Comparison of ENCODE assay signal across 14 cellular contexts in the genomic region with DNA sequence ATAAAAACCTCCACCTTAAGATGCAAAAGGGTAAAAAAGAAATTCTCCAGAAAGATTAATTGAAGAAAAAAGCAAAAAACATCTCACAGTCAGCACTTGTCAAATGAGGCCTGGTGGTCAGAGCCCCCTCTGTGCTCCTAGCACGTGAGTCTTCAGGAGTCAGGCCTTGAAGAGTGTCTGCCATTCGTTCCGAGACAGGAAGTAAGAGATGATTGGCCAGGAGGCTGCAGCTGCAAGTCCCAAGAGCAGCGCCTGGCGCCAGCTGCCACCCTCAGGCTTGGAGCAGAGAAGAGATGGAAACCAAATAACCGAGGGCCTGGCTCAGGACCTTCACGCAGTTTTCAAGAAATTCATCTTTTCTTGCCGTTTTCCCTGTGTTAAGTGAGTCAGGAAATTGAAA.
A peak's percentile ranks its signal among the peaks of the same experiment; 100 is the strongest.
DNase-seq lines count a peak whose midpoint lies in the region; ATAC-seq, FAIRE-seq and TF ChIP-seq lines count a peak whose summit lies in the region.
"Had no signal": no experiment of that assay in that cellular context is flagged by ENCODE, and none has a peak within 500 bp of the region (broad histone marks: within the 10 kb centered on the region; RNA-seq: fewer than 3 reads in every experiment).

No MANE protein-coding gene starts in this region.

- no peak overlapping the region for H3K4me3 Mint-ChIP-seq in natural killer cell
- H3K4me3 Mint-ChIP-seq in natural killer cell treated with Interleukin-12 subunit alpha and Interleukin-12 subunit beta and Interleukin-15 and Interleukin-18, amount 100 ng/mL, for 72 hours: no peak overlapping the region
- no peak overlapping the region for H3K4me3 Mint-ChIP-seq in CD4-positive, alpha-beta memory T cell
- no peak overlapping the region for H3K4me3 Mint-ChIP-seq in activated T-helper 2 cell treated with anti-CD3 and anti-CD28 coated beads, Interferon-gamma antibody, Interleukin-2, Interleukin-4, amounts not matched to agents 10 μg/mL and 5 μg/mL and 100 μg/mL, durations not matched to agents 14 hours and 24 hours and 36 hours (ENCODE audit: low read depth)
- H3K4me3 Mint-ChIP-seq: stimulated activated naive CD8-positive, alpha-beta T cell treated with anti-CD3 and anti-CD28 coated beads, Interleukin-15, amount 100 ng/mL, for 72 hours had no signal

- H3K27ac ChIP-seq in CD4-positive, alpha-beta memory T cell (ENCODE audit: low read depth, low read length): no peak overlapping the region
- H3K27ac ChIP-seq: BLaER1 treated with 17β-estradiol and CSF1 and Interleukin-3, amounts not matched to agents 10 nM and 100 nM; HL-60 had no signal

- H3K27ac Mint-ChIP-seq in natural killer cell: peak overlapping the region; percentile 77 to 81
- peak overlapping the region in 1 of 2 donors; percentile 50 for H3K27ac Mint-ChIP-seq in natural killer cell treated with Interleukin-12 subunit alpha and Interleukin-12 subunit beta and Interleukin-15 and Interleukin-18, amount 100 ng/mL, for 72 hours
- peak overlapping the region in 1 of 7 donors; percentile 51 for H3K27ac Mint-ChIP-seq in CD4-positive, alpha-beta memory T cell
- H3K27ac Mint-ChIP-seq in activated T-helper 2 cell treated with anti-CD3 and anti-CD28 coated beads, Interferon-gamma antibody, Interleukin-2, Interleukin-4, amounts not matched to agents 10 μg/mL and 5 μg/mL and 100 μg/mL, durations not matched to agents 14 hours and 24 hours and 36 hours: no peak overlapping the region

- FAIRE-seq in GM12892 (lab: Jason Lieb, UNC): no peak

- no peaks in the 10 kb centered on the region for H3K9me3 Mint-ChIP-seq in natural killer cell
- H3K9me3 Mint-ChIP-seq in natural killer cell treated with Interleukin-12 subunit alpha and Interleukin-12 subunit beta and Interleukin-15 and Interleukin-18, amount 100 ng/mL, for 72 hours: no peaks in the 10 kb centered on the region
- H3K9me3 Mint-ChIP-seq in CD4-positive, alpha-beta memory T cell: peaks cover 0 to 2% (median 0%) of the 10 kb centered on the region in 8 donors
- no peaks in the 10 kb centered on the region for H3K9me3 Mint-ChIP-seq in activated T-helper 2 cell treated with anti-CD3 and anti-CD28 coated beads, Interferon-gamma antibody, Interleukin-2, Interleukin-4, amounts not matched to agents 10 μg/mL and 5 μg/mL and 100 μg/mL, durations not matched to agents 14 hours and 24 hours and 36 hours
- H3K9me3 Mint-ChIP-seq: stimulated activated naive CD8-positive, alpha-beta T cell treated with anti-CD3 and anti-CD28 coated beads, Interleukin-15, amount 100 ng/mL, for 72 hours had no signal

- CTCF ChIA-PET in CD4-positive, alpha-beta memory T cell (lab: Charles Lee; ENCODE audit: partially characterized antibody): no interaction called here

- no peaks in the 10 kb centered on the region for H3K4me1 ChIP-seq in CD4-positive, alpha-beta memory T cell (ENCODE audit: insufficient read depth, low read length)

- H3K27me3 Mint-ChIP-seq in natural killer cell (ENCODE audit: low read depth in 2 of 2): no peaks in the 10 kb centered on the region
- no peaks in the 10 kb centered on the region for H3K27me3 Mint-ChIP-seq in natural killer cell treated with Interleukin-12 subunit alpha and Interleukin-12 subunit beta and Interleukin-15 and Interleukin-18, amount 100 ng/mL, for 72 hours
- no peaks in the 10 kb centered on the region for H3K27me3 Mint-ChIP-seq in CD4-positive, alpha-beta memory T cell
- H3K27me3 Mint-ChIP-seq in activated T-helper 2 cell treated with anti-CD3 and anti-CD28 coated beads, Interferon-gamma antibody, Interleukin-2, Interleukin-4, amounts not matched to agents 10 μg/mL and 5 μg/mL and 100 μg/mL, durations not matched to agents 14 hours and 24 hours and 36 hours (ENCODE audit: low read depth): no peaks in the 10 kb centered on the region
- H3K27me3 Mint-ChIP-seq: stimulated activated naive CD8-positive, alpha-beta T cell treated with anti-CD3 and anti-CD28 coated beads, Interleukin-15, amount 100 ng/mL, for 72 hours had no signal

- H3K36me3 Mint-ChIP-seq in natural killer cell: peaks cover 13% of the 10 kb centered on the region
- H3K36me3 Mint-ChIP-seq in natural killer cell treated with Interleukin-12 subunit alpha and Interleukin-12 subunit beta and Interleukin-15 and Interleukin-18, amount 100 ng/mL, for 72 hours: peaks cover 8% of the 10 kb centered on the region
- H3K36me3 Mint-ChIP-seq in CD4-positive, alpha-beta memory T cell: peaks cover 29 to 66% of the 10 kb centered on the region in 2 donors
- H3K36me3 Mint-ChIP-seq in activated T-helper 2 cell treated with anti-CD3 and anti-CD28 coated beads, Interferon-gamma antibody, Interleukin-2, Interleukin-4, amounts not matched to agents 10 μg/mL and 5 μg/mL and 100 μg/mL, durations not matched to agents 14 hours and 24 hours and 36 hours (ENCODE audit: low read depth): peaks cover 8% of the 10 kb centered on the region

- ATAC-seq in natural killer cell (peak in 1 of 3 donors; percentile 26), GM21717 (IDR thresholded peaks at IDR 0.05; ENCODE audit: unreplicated experiment) (no peak)
- no peak for ATAC-seq in natural killer cell treated with Interleukin-12 subunit alpha and Interleukin-12 subunit beta and Interleukin-15 and Interleukin-18, amount 100 ng/mL, for 72 hours
- ATAC-seq: stimulated activated naive CD8-positive, alpha-beta T cell treated with anti-CD3 and anti-CD28 coated beads, Interleukin-15, amount 100 ng/mL, for 72 hours had no signal

- intact Hi-C loops in natural killer cell (cut with micrococcal nuclease): no loop called here
- intact Hi-C loops in CD4-positive, alpha-beta memory T cell (cut with micrococcal nuclease): no loop called here
- intact Hi-C loops in activated T-helper 2 cell treated with anti-CD3 and anti-CD28 coated beads, Interferon-gamma antibody, Interleukin-2, Interleukin-4, amounts not matched to agents 10 μg/mL and 5 μg/mL and 100 μg/mL, durations not matched to agents 14 hours and 24 hours and 36 hours (cut with micrococcal nuclease): no loop called here

- peaks cover 7% of the 10 kb centered on the region for H3K36me3 ChIP-seq in CD4-positive, alpha-beta memory T cell (ENCODE audit: insufficient read depth, low read length)

- H3K9me3 ChIP-seq in CD4-positive, alpha-beta memory T cell (ENCODE audit: control insufficient read depth in 1 of 2, low read length in 2 of 2): no peaks in the 10 kb centered on the region
- H3K9me3 ChIP-seq: BLaER1 treated with 17β-estradiol and CSF1 and Interleukin-3, amounts not matched to agents 10 nM and 100 nM had no signal

- DNase-seq in natural killer cell (no peak), astrocyte of the hippocampus (ENCODE audit: low read depth, low spot score) (peak; percentile 14), inferior parietal cortex (ENCODE audit: extremely low spot score) (peak; percentile 56), GM12892 (ENCODE audit: insufficient read length) (no peak)
- DNase-seq in natural killer cell treated with Interleukin-12 subunit alpha and Interleukin-12 subunit beta and Interleukin-15 and Interleukin-18, amount 100 ng/mL, for 72 hours (ENCODE audit: low spot score): no peak
- no peak for DNase-seq in CD4-positive, alpha-beta memory T cell
- DNase-seq in activated T-helper 2 cell treated with anti-CD3 and anti-CD28 coated beads, Interferon-gamma antibody, Interleukin-2, Interleukin-4, amounts not matched to agents 10 μg/mL and 5 μg/mL and 100 μg/mL, durations not matched to agents 14 hours and 24 hours and 36 hours (ENCODE audit: low spot score): no peak
- DNase-seq: activated CD4-positive, alpha-beta T cell treated with anti-CD3 and anti-CD28 coated beads for 1 hour; activated gamma-delta T cell; left cardiac atrium; stimulated activated naive CD8-positive, alpha-beta T cell treated with anti-CD3 and anti-CD28 coated beads, Interleukin-15, amount 100 ng/mL, for 72 hours had no signal

- H3K4me1 Mint-ChIP-seq in natural killer cell: peaks cover 39 to 41% of the 10 kb centered on the region in 2 donors
- H3K4me1 Mint-ChIP-seq in natural killer cell treated with Interleukin-12 subunit alpha and Interleukin-12 subunit beta and Interleukin-15 and Interleukin-18, amount 100 ng/mL, for 72 hours (ENCODE audit: low read depth in 2 of 2): peaks cover 5 to 36% of the 10 kb centered on the region in 2 donors
- H3K4me1 Mint-ChIP-seq in CD4-positive, alpha-beta memory T cell: peaks cover 0 to 13% (median 8%) of the 10 kb centered on the region in 4 donors
- peaks cover 6% of the 10 kb centered on the region for H3K4me1 Mint-ChIP-seq in activated T-helper 2 cell treated with anti-CD3 and anti-CD28 coated beads, Interferon-gamma antibody, Interleukin-2, Interleukin-4, amounts not matched to agents 10 μg/mL and 5 μg/mL and 100 μg/mL, durations not matched to agents 14 hours and 24 hours and 36 hours (ENCODE audit: low read depth)

- POLR2A ChIA-PET in CD4-positive, alpha-beta memory T cell (lab: Charles Lee; ENCODE audit: partially characterized antibody): no interaction called here

- H3K4me3 ChIP-seq in CD4-positive, alpha-beta memory T cell (ENCODE audit: low read length in 2 of 2): no peak overlapping the region
- H3K4me3 ChIP-seq: BLaER1 treated with 17β-estradiol and CSF1 and Interleukin-3, amounts not matched to agents 10 nM and 100 nM had no signal

- no peak for TF ChIP-seq POLR2A in GM12892 (IDR thresholded peaks at IDR 0.05; ENCODE audit: low read depth, low read length)

- no peaks in the 10 kb centered on the region for H3K27me3 ChIP-seq in CD4-positive, alpha-beta memory T cell (ENCODE audit: insufficient read depth, low read length)
- H3K27me3 ChIP-seq: BLaER1 treated with 17β-estradiol and CSF1 and Interleukin-3, amounts not matched to agents 10 nM and 100 nM had no signal

- no peak for TF ChIP-seq CTCF in natural killer cell (IDR thresholded peaks at IDR 0.05)

Comparison
In these comparisons a context has a peak if more than half of its experiments do, and no peak if none do; other contexts are left out.
1. DNase-seq: peak in astrocyte of the hippocampus (single experiment) and inferior parietal cortex (single experiment); none in natural killer cell (single experiment), natural killer cell treated with Interleukin-12 subunit alpha and Interleukin-12 subunit beta and Interleukin-15 and Interleukin-18, amount 100 ng/mL, for 72 hours (single experiment), CD4-positive, alpha-beta memory T cell (0 of 5), activated T-helper 2 cell treated with anti-CD3 and anti-CD28 coated beads, Interferon-gamma antibody, Interleukin-2, Interleukin-4, amounts not matched to agents 10 μg/mL and 5 μg/mL and 100 μg/mL, durations not matched to agents 14 hours and 24 hours and 36 hours (single experiment) and GM12892 (single experiment).